8 cellular contexts compared by ENCODE assay signal in genomic region chr9:112334319-112334828, GRCh38. TPM values are rescaled to one million over a fixed set of nuclear protein-coding genes. Genes with fewer than 3 reads are reported as not detected.
A peak's percentile ranks its signal among the peaks of the same experiment; 100 is the strongest.
DNase-seq lines count a peak whose midpoint lies in the region; ATAC-seq, FAIRE-seq and TF ChIP-seq lines count a peak whose summit lies in the region.

No MANE protein-coding gene starts in this region.

- peak overlapping the region; percentile 92 to 97 for H3K9ac ChIP-seq in K562 (ENCODE audit: insufficient read depth in 1 of 2, low read depth in 2 of 2, low read length in 2 of 2)

- H3K27me3 ChIP-seq in K562 (ENCODE audit: control insufficient read depth in 2 of 2, insufficient read depth in 2 of 2, low read length in 2 of 2) (no peaks in the 10 kb centered on the region), right lobe of liver (no peaks in the 10 kb centered on the region)

- peaks cover 27% of the 10 kb centered on the region for H3K4me1 Mint-ChIP-seq in activated CD8-positive, alpha-beta memory T cell treated with anti-CD3 and anti-CD28 coated beads, Interleukin-2, amount 10 ng/mL, durations not matched to agents 7 days and 5 days

- H2AFZ ChIP-seq in K562 (ENCODE audit: low read depth, low read length): peak overlapping the region; percentile 97

- peak; percentile 73 for FAIRE-seq in K562 (lab: Jason Lieb, UNC)
- no peak for FAIRE-seq in HTR-8/SVneo (lab: Jason Lieb, UNC)

- peaks cover 2% of the 10 kb centered on the region for H3K27me3 Mint-ChIP-seq in activated CD8-positive, alpha-beta memory T cell treated with anti-CD3 and anti-CD28 coated beads, Interleukin-2, amount 10 ng/mL, durations not matched to agents 7 days and 5 days

- peaks cover 3% of the 10 kb centered on the region; the same call in 1 of the 3 replicates for H3K36me3 ChIP-seq in K562 (ENCODE audit: control insufficient read depth, insufficient read depth, low read length)
- H3K36me3 ChIP-seq in right lobe of liver: no peaks in the 10 kb centered on the region

- H3K27ac ChIP-seq in K562 (ENCODE audit: extremely low read depth, low read depth, low read length): peak overlapping the region; percentile 94
- H3K27ac ChIP-seq in right lobe of liver: peak overlapping the region; percentile 90 to 98 (median 98)

- H3K4me1 ChIP-seq in K562 (replicated peaks in 1 of 2; ENCODE audit: control insufficient read depth in 2 of 2, insufficient read depth in 2 of 2, low read length in 2 of 2): peaks cover 2 to 7% of the 10 kb centered on the region in 2 experiments; a peak in 3 of 5 replicates
- H3K4me1 ChIP-seq in right lobe of liver: peaks cover 0 to 35% (median 8%) of the 10 kb centered on the region in 4 donors

- H4K20me1 ChIP-seq in K562 (replicated peaks; ENCODE audit: control insufficient read depth, insufficient read depth, low read length): no peaks in the 10 kb centered on the region

- ATAC-seq in activated CD8-positive, alpha-beta memory T cell treated with anti-CD3 and anti-CD28 coated beads, Interleukin-2, amount 10 ng/mL, durations not matched to agents 7 days and 5 days: no peak
- ATAC-seq in K562 (no peak), right lobe of liver (peak in 1 of 4 donors; percentile 9), HG02678 (IDR thresholded peaks at IDR 0.05; ENCODE audit: unreplicated experiment) (no peak)

- no peak for TF ChIP-seq EP300 in K562 (IDR thresholded peaks at IDR 0.05; ENCODE audit: low read length)

- TF ChIP-seq CTCF in K562 (IDR thresholded peaks at IDR 0.05 in 2 of 3, conservative IDR thresholded peaks at IDR 0.05 in 1 of 3; ENCODE audit: insufficient read depth in 2 of 3, low read depth in 1 of 3, low read length in 3 of 3) (peak in 1 of 3 experiments; percentile 18; a peak in 2 of 6 replicates), right lobe of liver (IDR thresholded peaks at IDR 0.05) (no peak)

- DNase-seq in activated CD8-positive, alpha-beta memory T cell treated with anti-CD3 and anti-CD28 coated beads, Interleukin-2, amount 10 ng/mL, durations not matched to agents 7 days and 5 days: peak; percentile 77
- DNase-seq in activated CD8-positive, alpha-beta memory T cell treated with anti-CD3 and anti-CD28 coated beads for 24 hours: no peak
- peak; percentile 36 for DNase-seq in RPMI7951 (ENCODE audit: low read depth)
- DNase-seq in K562 (ENCODE audit: extremely low read depth in 1 of 4, low spot score in 3 of 4): peak in 2 of 4 experiments; percentile 20 to 59
- peak in 1 of 3 donors; percentile 32 for DNase-seq in right lobe of liver
- peak; percentile 67 for DNase-seq in stimulated activated CD8-positive, alpha-beta memory T cell treated with anti-CD3 and anti-CD28 coated beads, Interleukin-4, amount 100 ng/mL, for 48 hours
- DNase-seq in HTR-8/SVneo (ENCODE audit: insufficient read length, low spot score): no peak

- H3K79me2 ChIP-seq in K562 (ENCODE audit: control insufficient read depth, insufficient read depth, low read length): peaks cover 44% of the 10 kb centered on the region

- H3K9me3 ChIP-seq in K562 (replicated peaks; ENCODE audit: control insufficient read depth, insufficient read depth, low read depth, low read length): no peaks in the 10 kb centered on the region; the same call in 1 of the 2 replicates
- no peaks in the 10 kb centered on the region for H3K9me3 ChIP-seq in right lobe of liver

- POLR2A ChIA-PET in K562 (lab: Yijun Ruan, JAX): interaction anchor here (0.6 to 1.4 kb wide), 4 partner anchors 10 to 182 kb away, joined by 3 to 4 read pairs (median 4); no protein-coding TSS in a partner anchor

- peaks cover 2% of the 10 kb centered on the region for H3K36me3 Mint-ChIP-seq in activated CD8-positive, alpha-beta memory T cell treated with anti-CD3 and anti-CD28 coated beads, Interleukin-2, amount 10 ng/mL, durations not matched to agents 7 days and 5 days

- peak overlapping the region; percentile 98 for H3K27ac Mint-ChIP-seq in activated CD8-positive, alpha-beta memory T cell treated with anti-CD3 and anti-CD28 coated beads, Interleukin-2, amount 10 ng/mL, durations not matched to agents 7 days and 5 days

- in situ Hi-C loops in K562 (cut with MboI): no loop called here

- WGBS in K562 (ENCODE audit: insufficient coverage, low coverage, missing lambda C conversion rate): 2% methylated on average over 8 of the region's 8 CpGs
- whole genome bisulfite sequencing in right lobe of liver (ENCODE audit: insufficient coverage, low coverage, low lambda C conversion rate, missing lambda C conversion rate): 2% methylated on average over 8 of the region's 8 CpGs

- H3K4me3 ChIP-seq in K562 (peak overlapping the region; percentile 64), right lobe of liver (peak overlapping the region; percentile 54 to 70 (median 58))

- peak overlapping the region; percentile 88 for H3K4me2 ChIP-seq in K562 (ENCODE audit: insufficient read depth, low read length)

- peak overlapping the region; percentile 94 for H3K4me3 Mint-ChIP-seq in activated CD8-positive, alpha-beta memory T cell treated with anti-CD3 and anti-CD28 coated beads, Interleukin-2, amount 10 ng/mL, durations not matched to agents 7 days and 5 days

- intact Hi-C loops in K562 (cut with micrococcal nuclease): loop anchor here (5.0 to 10.0 kb wide), 4 partner anchors 62 to 440 kb away; partner anchors contain the start of gene UGCG
- intact Hi-C loops in right lobe of liver (cut with DNase I): no loop called here

- BruUV-seq in K562 (replicated peaks; lab: Mats Ljungman, UMichigan): TSS peak; percentile 94

- TF ChIP-seq POLR2A in K562 (conservative IDR thresholded peaks at IDR 0.05): no peak
- TF ChIP-seq POLR2A in right lobe of liver (IDR thresholded peaks at IDR 0.05): no peak

- H3K9me1 ChIP-seq in K562 (ENCODE audit: control insufficient read depth, insufficient read depth, low read length): no peaks in the 10 kb centered on the region

- H3K9me3 Mint-ChIP-seq in activated CD8-positive, alpha-beta memory T cell treated with anti-CD3 and anti-CD28 coated beads, Interleukin-2, amount 10 ng/mL, durations not matched to agents 7 days and 5 days (ENCODE audit: low read depth): no peaks in the 10 kb centered on the region

- 0 out of 4 replicates have a peak, but pooled peaks of 1 of the 2 experiments have one; percentile 3 for TF ChIP-seq RAD21 in K562 (CRISPR knock-in tag; conservative IDR thresholded peaks at IDR 0.05 in 1 of 2, IDR thresholded peaks at IDR 0.05 in 1 of 2)

- CTCF ChIA-PET in activated CD8-positive, alpha-beta memory T cell treated with anti-CD3 and anti-CD28 coated beads, Interleukin-2, amount 10 ng/mL, durations not matched to agents 7 days and 5 days (lab: Charles Lee): interaction anchor here (1.0 to 3.6 kb wide), 7 partner anchors 13 to 237 kb away, joined by 3 to 27 read pairs (median 12); partner anchors contain the start of genes HSDL2 and SUSD1
- CTCF ChIA-PET in K562 (lab: Yijun Ruan, JAX; ENCODE audit: low intra/inter-chr PET ratio): interaction anchor here (0.6 to 1.2 kb wide), 4 partner anchors 27 to 327 kb away, joined by 3 to 8 read pairs (median 5); no protein-coding TSS in a partner anchor

TF ChIP-seq in K562, 482 proteins besides CTCF, POLR2A, EP300 and RAD21 (continues in another document):
- TF ChIP-seq WHSC1 (IDR thresholded peaks at IDR 0.05; ENCODE audit: low read length): no peak

RNA-seq across cellular contexts. Expression of gene PTBP3, which starts 1.0 kb away (rescaled TPM):
- total RNA-seq in activated CD8-positive, alpha-beta memory T cell treated with anti-CD3 and anti-CD28 coated beads, Interleukin-2, amount 10 ng/mL, durations not matched to agents 7 days and 5 days: 100 to 1,000 TPM; 152 to 186 TPM
- total RNA-seq in RPMI7951 (2014; rRNA removed; shearing (Covaris generic)): 21.4 and 36.4 TPM in 2 replicates
- 83.3 and 94.4 TPM in 2 replicates for total RNA-seq in K562 (2011; cell fraction: chromatin; rRNA removed; ENCODE audit: low replicate concordance)
- 15.2 and 20.9 TPM in 2 replicates for total RNA-seq in K562 (2011; cell fraction: nucleolus; rRNA removed)
- total RNA-seq in K562 (2011; cell fraction: nucleoplasm; rRNA removed): 43.6 and 84.2 TPM in 2 replicates
- total RNA-seq in K562 (2014; rRNA removed) (36.9 and 44.4 TPM in 2 replicates), K562 (2014; rRNA removed; fragmentation: Illumina TruSeq; extraction: Trizol) (83.5 and 93.8 TPM in 2 replicates), K562 (2015; rRNA removed; fragmentation: Illumina TruSeq; extraction: Trizol) (71.3 and 77.1 TPM in 2 replicates), K562 (2021) (109 and 116 TPM in 2 replicates), right lobe of liver (10 to 100 TPM; 16.3 to 29.9 (median 19.3) TPM)
- polyA plus RNA-seq in K562 (2011; rRNA removed) (132 and 151 TPM in 2 replicates), K562 (2014; fragmentation: Illumina TruSeq; extraction: Trizol) (60.3 and 68.0 TPM in 2 replicates), K562 (2014; fragmentation: Nextera tagmentation; extraction: Ambion mirVana) (10 to 100 TPM; 22.4 to 26.7 TPM), K562 (2014; rRNA removed) (42.0 and 45.5 TPM in 2 replicates)
- 122 and 173 TPM in 2 replicates for polyA plus RNA-seq in K562 (2011; cell fraction: cytosol; rRNA removed)
- polyA plus RNA-seq in K562 (2011; cell fraction: nucleus; rRNA removed): 54.8 and 78.5 TPM in 2 replicates
- polyA plus RNA-seq in K562 (2012): 34.5 and 35.0 TPM in 2 replicates
- polyA minus RNA-seq in K562 (2011; rRNA and poly(A)+ RNA removed): 252 and 271 TPM in 2 replicates
- polyA minus RNA-seq in K562 (2011; cell fraction: cytosol; rRNA and poly(A)+ RNA removed): 85.2 and 87.1 TPM in 2 replicates
- polyA minus RNA-seq in K562 (2011; cell fraction: nucleus; rRNA and poly(A)+ RNA removed): 22.9 and 43.9 TPM in 2 replicates

RNA-seq across cellular contexts. Expression of gene HSDL2, which starts 45.5 kb away (rescaled TPM):
- total RNA-seq in activated CD8-positive, alpha-beta memory T cell treated with anti-CD3 and anti-CD28 coated beads, Interleukin-2, amount 10 ng/mL, durations not matched to agents 7 days and 5 days: 10 to 100 TPM; 18.2 to 19.3 TPM
- 30.2 and 40.0 TPM in 2 replicates for total RNA-seq in RPMI7951 (2014; rRNA removed; shearing (Covaris generic))
- total RNA-seq in K562 (2011; cell fraction: chromatin; rRNA removed; ENCODE audit: low replicate concordance): 17.0 and 29.9 TPM in 2 replicates
- 11.0 and 12.2 TPM in 2 replicates for total RNA-seq in K562 (2011; cell fraction: nucleolus; rRNA removed)
- total RNA-seq in K562 (2011; cell fraction: nucleoplasm; rRNA removed): 15.3 and 17.0 TPM in 2 replicates
- total RNA-seq in K562 (2014; rRNA removed): 22.8 and 23.1 TPM in 2 replicates
- total RNA-seq in K562 (2014; rRNA removed; fragmentation: Illumina TruSeq; extraction: Trizol): 43.4 and 46.3 TPM in 2 replicates
- total RNA-seq in K562 (2015; rRNA removed; fragmentation: Illumina TruSeq; extraction: Trizol): 37.6 and 40.3 TPM in 2 replicates
- total RNA-seq in K562 (2021): 28.8 and 29.7 TPM in 2 replicates
- 64.8 and 74.1 TPM in 2 replicates for polyA plus RNA-seq in K562 (2011; rRNA removed)
- 11.2 and 23.1 TPM in 2 replicates for polyA plus RNA-seq in K562 (2011; cell fraction: cytosol; rRNA removed)
- polyA plus RNA-seq in K562 (2011; cell fraction: nucleus; rRNA removed): 7.7 and 15.4 TPM in 2 replicates
- polyA plus RNA-seq in K562 (2012): 29.3 and 34.5 TPM in 2 replicates
- 33.3 and 37.4 TPM in 2 replicates for polyA plus RNA-seq in K562 (2014; fragmentation: Illumina TruSeq; extraction: Trizol)
- polyA plus RNA-seq in K562 (2014; fragmentation: Nextera tagmentation; extraction: Ambion mirVana): 10 to 100 TPM; 32.7 to 35.6 TPM
- 23.1 and 24.6 TPM in 2 replicates for polyA plus RNA-seq in K562 (2014; rRNA removed)
- 98.5 and 105 TPM in 2 replicates for polyA minus RNA-seq in K562 (2011; rRNA and poly(A)+ RNA removed)
- polyA minus RNA-seq in K562 (2011; cell fraction: cytosol; rRNA and poly(A)+ RNA removed): 31.7 and 40.8 TPM in 2 replicates
- polyA minus RNA-seq in K562 (2011; cell fraction: nucleus; rRNA and poly(A)+ RNA removed): 7.9 and 16.2 TPM in 2 replicates
- total RNA-seq in right lobe of liver: 10 to 100 TPM; 65.8 to 96.8 (median 79.8) TPM

Comparison
In these comparisons a context has a peak if more than half of its experiments do, and no peak if none do; other contexts are left out.
1. DNase-seq: peak in activated CD8-positive, alpha-beta memory T cell treated with anti-CD3 and anti-CD28 coated beads, Interleukin-2, amount 10 ng/mL, durations not matched to agents 7 days and 5 days (single experiment), RPMI7951 (single experiment) and stimulated activated CD8-positive, alpha-beta memory T cell treated with anti-CD3 and anti-CD28 coated beads, Interleukin-4, amount 100 ng/mL, for 48 hours (single experiment); none in activated CD8-positive, alpha-beta memory T cell treated with anti-CD3 and anti-CD28 coated beads for 24 hours (single experiment) and HTR-8/SVneo (single experiment).